Comparison of ENCODE assay signal across 27 cellular contexts in genomic region chr5:140270008-140270407, GRCh38.
"Had no signal": no experiment of that assay in that cellular context is flagged by ENCODE, and none has a peak within 500 bp of the region (broad histone marks: within the 10 kb centered on the region; RNA-seq: fewer than 3 reads in every experiment).

No MANE protein-coding gene starts in this region.

- H3K9me3 ChIP-seq: heart right ventricle, left lung, lower lobe of right lung, ovary, right atrium auricular region, right lobe of liver, stomach, testis, thyroid gland, transverse colon, upper lobe of right lung had no signal

- H3K4me3 ChIP-seq: heart right ventricle, hepatocyte, left lung, lower lobe of right lung, ovary, right atrium auricular region, right lobe of liver, stomach, testis, thyroid gland, transverse colon, upper lobe of right lung had no signal

- H3K4me3 Mint-ChIP-seq: naive thymus-derived CD4-positive, alpha-beta T cell; natural killer cell treated with Interleukin-12 subunit alpha and Interleukin-12 subunit beta and Interleukin-15 and Interleukin-18, amount 100 ng/mL, for 72 hours; stimulated activated naive B cell treated with anti-CD40 and anti-IgM and Interleukin-4, amounts not matched to agents 10 μg/mL and 1 μg/mL and 100 μg/mL, for 72 hours had no signal

- H3K27me3 ChIP-seq: heart right ventricle, hepatocyte, left lung, ovary, right atrium auricular region, right lobe of liver, stomach, testis, thyroid gland, transverse colon, upper lobe of right lung had no signal

- H3K27ac ChIP-seq: hepatocyte, left lung, lower lobe of right lung, ovary, right atrium auricular region, right lobe of liver, stomach, testis, thyroid gland, upper lobe of right lung had no signal

- DNase-seq: heart right ventricle; islet precursor cell; kidney glomerular epithelial cell; left cardiac atrium; left lung; lower lobe of right lung; mammary epithelial cell; mesenchymal stem cell; naive thymus-derived CD4-positive, alpha-beta T cell; ovary; right lobe of liver; stimulated activated CD4-positive, alpha-beta T cell treated with anti-CD3 and anti-CD28 coated beads, Interleukin-12 subunit alpha, Interleukin-12 subunit beta, amount 100 ng/mL, for 4 hours; stimulated activated CD4-positive, alpha-beta T cell treated with anti-CD3 and anti-CD28 coated beads, Interleukin-15, amount 100 ng/mL, for 24 hours; stimulated activated CD4-positive, alpha-beta T cell treated with anti-CD3 and anti-CD28 coated beads, Interleukin-2, amount 100 ng/mL, for 24 hours; stimulated activated CD4-positive, alpha-beta T cell treated with anti-CD3 and anti-CD28 coated beads, Interleukin-4, amount 100 ng/mL, for 1 hour; stimulated activated naive B cell treated with anti-CD40 and anti-IgM and Interleukin-4, amounts not matched to agents 10 μg/mL and 1 μg/mL and 100 μg/mL, for 72 hours; stimulated activated naive CD8-positive, alpha-beta T cell treated with anti-CD3 and anti-CD28 coated beads, Interleukin-15, Interleukin-2, amounts not matched to agents 100 U/mL and 50 U/mL, for 24 hours; stomach; testis; thyroid gland; transverse colon; upper lobe of right lung had no signal

- H3K36me3 ChIP-seq: heart right ventricle, left lung, lower lobe of right lung, ovary, right atrium auricular region, right lobe of liver, thyroid gland, transverse colon, upper lobe of right lung had no signal

- H3K9me3 Mint-ChIP-seq: naive thymus-derived CD4-positive, alpha-beta T cell; natural killer cell treated with Interleukin-12 subunit alpha and Interleukin-12 subunit beta and Interleukin-15 and Interleukin-18, amount 100 ng/mL, for 72 hours; stimulated activated naive B cell treated with anti-CD40 and anti-IgM and Interleukin-4, amounts not matched to agents 10 μg/mL and 1 μg/mL and 100 μg/mL, for 72 hours had no signal

- FAIRE-seq: urothelium cell line had no signal

- H3K4me1 ChIP-seq: testis had no signal

- ATAC-seq: heart right ventricle; left cardiac atrium; left lung; lower lobe of right lung; naive thymus-derived CD4-positive, alpha-beta T cell; natural killer cell treated with Interleukin-12 subunit alpha and Interleukin-12 subunit beta and Interleukin-15 and Interleukin-18, amount 100 ng/mL, for 72 hours; right lobe of liver; stimulated activated naive B cell treated with anti-CD40 and anti-IgM and Interleukin-4, amounts not matched to agents 10 μg/mL and 1 μg/mL and 100 μg/mL, for 72 hours; stimulated activated naive CD8-positive, alpha-beta T cell treated with anti-CD3 and anti-CD28 coated beads, Interleukin-15, Interleukin-2, amounts not matched to agents 100 U/mL and 50 U/mL, for 24 hours; upper lobe of right lung had no signal

- H3K27ac Mint-ChIP-seq: naive thymus-derived CD4-positive, alpha-beta T cell; natural killer cell treated with Interleukin-12 subunit alpha and Interleukin-12 subunit beta and Interleukin-15 and Interleukin-18, amount 100 ng/mL, for 72 hours; progenitor cell of endocrine pancreas; stimulated activated naive B cell treated with anti-CD40 and anti-IgM and Interleukin-4, amounts not matched to agents 10 μg/mL and 1 μg/mL and 100 μg/mL, for 72 hours had no signal

- H3K27me3 Mint-ChIP-seq: naive thymus-derived CD4-positive, alpha-beta T cell; natural killer cell treated with Interleukin-12 subunit alpha and Interleukin-12 subunit beta and Interleukin-15 and Interleukin-18, amount 100 ng/mL, for 72 hours; progenitor cell of endocrine pancreas; stimulated activated naive B cell treated with anti-CD40 and anti-IgM and Interleukin-4, amounts not matched to agents 10 μg/mL and 1 μg/mL and 100 μg/mL, for 72 hours had no signal
